In the genomic region with DNA sequence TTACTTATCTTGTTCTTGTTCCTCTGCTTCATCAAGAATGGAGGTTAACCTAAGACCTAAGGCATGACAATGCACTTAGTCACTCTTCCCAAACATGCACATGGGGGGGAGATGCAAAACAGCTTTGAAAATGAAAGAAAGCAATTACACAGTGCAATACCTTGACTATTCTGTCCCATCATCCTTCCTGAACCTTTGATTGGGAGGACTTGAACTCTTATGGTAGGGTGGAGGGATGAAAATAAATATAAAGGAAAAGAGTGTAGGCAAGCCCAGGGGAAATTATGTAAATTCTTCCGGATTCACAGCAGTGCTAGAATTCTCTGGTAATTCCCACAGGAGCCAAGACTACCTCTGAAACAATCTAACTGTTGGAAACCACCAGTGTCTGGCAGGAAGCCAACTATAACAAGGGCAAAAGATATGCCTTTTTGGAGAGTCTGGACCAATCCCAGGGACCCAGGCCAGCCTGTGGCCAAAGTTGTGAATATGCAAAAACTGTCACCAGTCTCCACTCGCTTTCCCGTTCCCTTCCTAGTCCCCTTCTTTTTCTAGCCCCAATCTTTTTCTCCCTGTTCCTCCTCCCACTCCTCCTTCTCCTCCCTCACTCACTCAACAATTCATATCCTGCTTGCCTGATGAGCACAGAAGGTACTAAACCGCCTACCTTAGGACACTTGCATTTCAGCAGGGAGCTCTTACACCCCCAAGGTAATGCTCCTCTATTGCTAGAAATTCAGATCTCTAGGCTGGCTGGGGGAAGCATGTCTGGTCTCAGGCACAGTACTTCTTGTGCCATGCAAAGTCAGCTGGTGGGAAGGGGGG, we compare ENCODE assay signal across 8 cellular contexts. TPM values are rescaled to one million over a fixed set of nuclear protein-coding genes. Genes with fewer than 3 reads are reported as not detected.
DNase-seq lines count a peak whose midpoint lies in the region; ATAC-seq and TF ChIP-seq lines count a peak whose summit lies in the region.

No MANE protein-coding gene starts in this region.

- peak; percentile 17 for DNase-seq in NCI-H345 (lab: John Stamatoyannopoulos, UW)
- no peak for DNase-seq in NCI-H345 treated with DMSO at 0.1 percent for 48 hours (lab: John Stamatoyannopoulos, UW; ENCODE audit: unreplicated experiment)
- DNase-seq in H4 (ENCODE audit: low spot score): peak; percentile 92
- DNase-seq in NCI-H69 (lab: John Stamatoyannopoulos, UW): peak; percentile 89
- DNase-seq in dermis microvascular lymphatic vessel endothelial cell (ENCODE audit: low read depth in 2 of 2): peak; percentile 73 to 89
- peak; percentile 46 for DNase-seq in retinal pigment epithelial cell (ENCODE audit: low read depth)
- no peak for DNase-seq in D341Med (ENCODE audit: low spot score)

- H3K4me3 ChIP-seq in retinal pigment epithelial cell (ENCODE audit: low read length): peak overlapping the region; percentile 11

- no peak for TF ChIP-seq CTCF in retinal pigment epithelial cell (conservative IDR thresholded peaks at IDR 0.05; ENCODE audit: low read depth, low read length)

- ATAC-seq in GM21423 (IDR thresholded peaks at IDR 0.05; ENCODE audit: unreplicated experiment): no peak

RNA-seq across cellular contexts. Expression of a gene that starts 2.5 kb away (rescaled TPM):
- total RNA-seq in H4 (2014; rRNA removed; shearing (Covaris generic)): 254 and 283 TPM in 2 replicates
- total RNA-seq in dermis microvascular lymphatic vessel endothelial cell: 164 and 170 TPM in 2 replicates

Comparison
In these comparisons a context has a peak if more than half of its experiments do, and no peak if none do; other contexts are left out.
1. DNase-seq: peak in NCI-H345 (single experiment), H4 (single experiment), NCI-H69 (single experiment), dermis microvascular lymphatic vessel endothelial cell (2 of 2) and retinal pigment epithelial cell (single experiment); none in NCI-H345 treated with DMSO at 0.1 percent for 48 hours (single experiment) and D341Med (single experiment).